ENCODE assay signal across 8 cellular contexts in genomic region chr3:194685050-194685722, GRCh38. TPM values are rescaled to one million over a fixed set of nuclear protein-coding genes. Genes with fewer than 3 reads are reported as not detected.
A peak's percentile ranks its signal among the peaks of the same experiment; 100 is the strongest.
DNase-seq lines count a peak whose midpoint lies in the region; ATAC-seq and TF ChIP-seq lines count a peak whose summit lies in the region.

No MANE protein-coding gene starts in this region.

- no peak for DNase-seq in right atrium auricular region (ENCODE audit: low spot score)
- no peak for DNase-seq in Right ventricle myocardium superior
- peak in 2 of 34 experiments; percentile 5 to 16 for DNase-seq in T-cell
- DNase-seq in type B pancreatic cell (ENCODE audit: extremely low spot score, unreplicated experiment): no peak
- DNase-seq in stimulated activated CD8-positive, alpha-beta memory T cell treated with anti-CD3 and anti-CD28 coated beads, Interleukin-4, amount 100 ng/mL, for 48 hours: no peak
- no peak for DNase-seq in anterior cingulate cortex (lab: John Stamatoyannopoulos, UW)
- DNase-seq in A172 (ENCODE audit: low spot score): no peak

- TF ChIP-seq CTCF in right atrium auricular region (IDR thresholded peaks at IDR 0.05): no peak
- TF ChIP-seq CTCF in type B pancreatic cell (conservative IDR thresholded peaks at IDR 0.05): no peak

- H3K9me3 ChIP-seq in right atrium auricular region (no peaks in the 10 kb centered on the region), iPS-20b (ENCODE audit: insufficient read depth, low read depth, low read length) (no peaks in the 10 kb centered on the region)

- peaks cover 0 to 47% of the 10 kb centered on the region in 2 donors for H3K4me1 ChIP-seq in right atrium auricular region
- H3K4me1 ChIP-seq in iPS-20b (ENCODE audit: insufficient read depth, low read length): peaks cover 11% of the 10 kb centered on the region

- ATAC-seq in Right ventricle myocardium superior (ENCODE audit: poor library complexity) (no peak), T-cell (replicated peaks in 1 of 4) (peak in 2 of 4 experiments; percentile 5 to 24)

- intact Hi-C loops in Right ventricle myocardium superior (cut with DNase I): loop anchor here (5.0 to 10.0 kb wide), 2 partner anchors 190 to 302 kb away; no protein-coding TSS in a partner anchor

- H3K27me3 Mint-ChIP-seq in T-cell (peaks cover 13 to 17% of the 10 kb centered on the region in 2 donors), type B pancreatic cell (peaks cover 55% of the 10 kb centered on the region)

- H3K27me3 ChIP-seq in right atrium auricular region: no peaks in the 10 kb centered on the region
- H3K27me3 ChIP-seq in iPS-20b (ENCODE audit: insufficient read depth, low read length): peaks cover 37% of the 10 kb centered on the region

- no peak overlapping the region for H3K9ac ChIP-seq in iPS-20b (ENCODE audit: low read depth, low read length)

- H3K36me3 ChIP-seq in right atrium auricular region (no peaks in the 10 kb centered on the region), iPS-20b (ENCODE audit: insufficient read depth, low read depth, low read length) (no peaks in the 10 kb centered on the region)

- POLR2A ChIA-PET in T-cell (lab: Charles Lee): no interaction called here

- H3K36me3 Mint-ChIP-seq in T-cell (no peaks in the 10 kb centered on the region), type B pancreatic cell (no peaks in the 10 kb centered on the region)

- CTCF ChIA-PET in T-cell (lab: Charles Lee): interaction anchor here in 1 of 2 donors (0.7 to 3.6 kb wide), 4 partner anchors 9 to 740 kb away, joined by 3 to 41 read pairs (median 4); partner anchors contain the start of gene LSG1

- H3K9me3 Mint-ChIP-seq in T-cell: no peaks in the 10 kb centered on the region
- H3K9me3 Mint-ChIP-seq in type B pancreatic cell: no peaks in the 10 kb centered on the region

- H3K4me1 Mint-ChIP-seq in T-cell (peaks cover 50 to 59% (median 51%) of the 10 kb centered on the region in 3 donors), type B pancreatic cell (ENCODE audit: unreplicated experiment) (peaks cover 37% of the 10 kb centered on the region)

- H3K4me3 Mint-ChIP-seq in T-cell: peak overlapping the region; percentile 81 to 95 (median 89)
- H3K4me3 Mint-ChIP-seq in type B pancreatic cell: peak overlapping the region; percentile 93

- H3K27ac ChIP-seq in right atrium auricular region (peak overlapping the region; percentile 75 to 89), iPS-20b (ENCODE audit: low read length) (no peak overlapping the region)

- peak overlapping the region; percentile 83 for H3K27ac Mint-ChIP-seq in T-cell
- H3K27ac Mint-ChIP-seq in type B pancreatic cell: peak overlapping the region; percentile 81

- H3K4me3 ChIP-seq in right atrium auricular region (peak overlapping the region; percentile 69), iPS-20b (ENCODE audit: low read length) (peak overlapping the region; percentile 77)

RNA-seq across cellular contexts. Expression of gene FAM43A, which starts 0.5 kb away (rescaled TPM):
- 10 to 100 TPM; 10.9 to 12.5 TPM for total RNA-seq in right atrium auricular region
- total RNA-seq in Right ventricle myocardium superior: 16.6 TPM
- total RNA-seq in T-cell: 10 to 100 TPM in 2 of 5 donors, 1 to 10 TPM in 3; 2.2 to 14.2 (median 8.1) TPM
- 9.3 and 13.9 TPM in 2 replicates for total RNA-seq in type B pancreatic cell (ENCODE audit: low replicate concordance)
- 8.2 and 10.4 TPM in 2 replicates for total RNA-seq in A172 (2014; rRNA removed; shearing (Covaris generic))

RNA-seq across cellular contexts. Expression of gene LSG1, which starts 13.2 kb away (rescaled TPM):
- total RNA-seq in right atrium auricular region: 10 to 100 TPM; 15.1 to 20.5 TPM
- 21.0 TPM for total RNA-seq in Right ventricle myocardium superior
- total RNA-seq in T-cell: 10 to 100 TPM; 40.0 to 83.5 (median 49.5) TPM
- total RNA-seq in type B pancreatic cell (ENCODE audit: low replicate concordance): 43.8 and 45.3 TPM in 2 replicates
- 55.1 and 72.7 TPM in 2 replicates for total RNA-seq in A172 (2014; rRNA removed; shearing (Covaris generic))

RNA-seq across cellular contexts. Expression of gene TMEM44, which starts 52.0 kb away (rescaled TPM):
- total RNA-seq in right atrium auricular region (1 to 10 TPM; 5.9 to 6.4 TPM), Right ventricle myocardium superior (3.6 TPM), T-cell (1 to 10 TPM; 1.6 to 3.3 (median 2.3) TPM), type B pancreatic cell (ENCODE audit: low replicate concordance) (7.9 and 22.8 TPM in 2 replicates)
- 14.2 and 15.4 TPM in 2 replicates for total RNA-seq in A172 (2014; rRNA removed; shearing (Covaris generic))
